12 cellular contexts compared by ENCODE assay signal in the genomic region with DNA sequence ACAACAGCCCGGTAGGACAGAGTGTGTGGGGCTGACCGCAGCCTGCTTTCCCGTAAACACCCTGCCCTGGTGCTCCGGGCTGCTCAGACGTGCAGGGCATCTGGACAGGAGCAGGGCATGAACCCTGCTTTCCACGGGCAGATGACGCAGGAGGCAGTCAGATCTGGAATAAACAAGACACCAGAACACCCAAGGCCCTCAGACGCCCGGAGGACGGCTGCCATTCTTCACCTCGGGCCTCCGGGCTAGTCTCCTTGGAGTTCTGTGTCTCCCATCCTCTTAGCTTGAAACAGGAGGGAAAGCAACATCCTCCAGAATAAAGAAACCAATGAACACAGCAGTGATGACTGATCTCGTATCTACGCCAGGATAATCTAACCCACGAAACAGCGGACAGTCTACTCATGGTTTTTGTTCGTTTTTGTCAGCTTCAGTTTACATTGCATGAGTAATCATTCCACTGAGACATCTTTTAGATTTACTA. TPM values are rescaled to one million over a fixed set of nuclear protein-coding genes. Genes with fewer than 3 reads are reported as not detected.
DNase-seq lines count a peak whose midpoint lies in the region; ATAC-seq and TF ChIP-seq lines count a peak whose summit lies in the region.
"Had no signal": no experiment of that assay in that cellular context is flagged by ENCODE, and none has a peak within 500 bp of the region (broad histone marks: within the 10 kb centered on the region; RNA-seq: fewer than 3 reads in every experiment).

No MANE protein-coding gene starts in this region.

- H3K9me3 ChIP-seq in tibial artery (peaks cover 0 to 8% (median 0%) of the 10 kb centered on the region in 3 donors), gastroesophageal sphincter (peaks cover 0 to 7% (median 0%) of the 10 kb centered on the region in 3 donors)

- TF ChIP-seq POLR2A in gastroesophageal sphincter (IDR thresholded peaks at IDR 0.05): no peak

- in situ Hi-C loops in brain microvascular endothelial cell (cut with HindIII; ENCODE audit: low pct_ligation_motif_present, low sequenced_read_pairs): loop anchor here (25.0 kb wide), 1 partner anchor 150 kb away; no protein-coding TSS in a partner anchor

- TF ChIP-seq EP300 in gastroesophageal sphincter (IDR thresholded peaks at IDR 0.05): no peak

- ATAC-seq in left lobe of liver (peak; percentile 68), gastroesophageal sphincter (no peak)
- ATAC-seq: effector memory CD8-positive, alpha-beta T cell had no signal

- no peaks in the 10 kb centered on the region for H3K27me3 ChIP-seq in brain microvascular endothelial cell (replicated peaks)
- no peaks in the 10 kb centered on the region for H3K27me3 ChIP-seq in tibial artery
- no peaks in the 10 kb centered on the region for H3K27me3 ChIP-seq in gastroesophageal sphincter

- peak; percentile 26 for DNase-seq in activated CD8-positive, alpha-beta memory T cell treated with anti-CD3 and anti-CD28 coated beads, Interleukin-2, amount 50 U/mL, for 48 hours
- DNase-seq in activated CD8-positive, alpha-beta memory T cell treated with anti-CD3 and anti-CD28 coated beads, Interleukin-2, amount 50 U/mL, for 4 hours: no peak
- DNase-seq in brain microvascular endothelial cell (peak; percentile 85), left lobe of liver (ENCODE audit: low spot score) (peak; percentile 41), tibial artery (no peak), C1 segment of cervical spinal cord (lab: John Stamatoyannopoulos, UW) (no peak), ureter (ENCODE audit: low spot score) (no peak)
- DNase-seq: activated CD4-positive, alpha-beta T cell treated with anti-CD3 and anti-CD28 coated beads, Interleukin-2, amount 10 ng/mL, durations not matched to agents 7 days and 5 days; effector memory CD8-positive, alpha-beta T cell; naive B cell; NCI-H510A had no signal

- H3K27ac ChIP-seq in brain microvascular endothelial cell (peak overlapping the region; percentile 84), tibial artery (peak overlapping the region; percentile 16 to 53), gastroesophageal sphincter (peak overlapping the region in 2 of 4 donors; percentile 44 to 98)

- H3K4me1 ChIP-seq in tibial artery (peaks cover 0 to 59% (median 31%) of the 10 kb centered on the region in 4 donors), gastroesophageal sphincter (peaks cover 0 to 46% (median 11%) of the 10 kb centered on the region in 3 donors)

- H3K4me3 ChIP-seq in brain microvascular endothelial cell (ENCODE audit: low read depth, low read length) (no peak overlapping the region), tibial artery (no peak overlapping the region), gastroesophageal sphincter (no peak overlapping the region)

- H3K36me3 ChIP-seq in brain microvascular endothelial cell (replicated peaks): peaks cover 3% of the 10 kb centered on the region
- no peaks in the 10 kb centered on the region for H3K36me3 ChIP-seq in tibial artery
- H3K36me3 ChIP-seq in gastroesophageal sphincter: no peaks in the 10 kb centered on the region

- intact Hi-C loops in tibial artery (cut with DNase I; ENCODE audit: low total_unique reads): no loop called here

- WGBS in gastroesophageal sphincter (ENCODE audit: low coverage in 1 of 2), 2 donors: 54 to 72% methylated on average over 6 to 14 of the region's 17 CpGs

- TF ChIP-seq CTCF in brain microvascular endothelial cell (IDR thresholded peaks at IDR 0.05; ENCODE audit: low read depth, low read length, missing control alignments) (no peak), tibial artery (IDR thresholded peaks at IDR 0.05) (no peak), gastroesophageal sphincter (IDR thresholded peaks at IDR 0.05) (no peak)

RNA-seq across cellular contexts. Expression of a gene that starts 7.3 kb away (rescaled TPM):
- total RNA-seq in left lobe of liver (9.4 TPM), ureter (20.2 TPM), gastroesophageal sphincter (10 to 100 TPM; 19.9 to 95.9 (median 60.9) TPM)

Comparison
In these comparisons a context has a peak if more than half of its experiments do, and no peak if none do; other contexts are left out.
1. DNase-seq: peak in activated CD8-positive, alpha-beta memory T cell treated with anti-CD3 and anti-CD28 coated beads, Interleukin-2, amount 50 U/mL, for 48 hours (single experiment), brain microvascular endothelial cell (single experiment) and left lobe of liver (single experiment); none in activated CD8-positive, alpha-beta memory T cell treated with anti-CD3 and anti-CD28 coated beads, Interleukin-2, amount 50 U/mL, for 4 hours (single experiment), tibial artery (0 of 2), C1 segment of cervical spinal cord (0 of 14) and ureter (single experiment).